In genomic region chr11:59417023-59417422, GRCh38 we compare ENCODE assay signal across 21 cellular contexts. TPM values are rescaled to one million over a fixed set of nuclear protein-coding genes. Genes with fewer than 3 reads are reported as not detected.
"Had no signal": no experiment of that assay in that cellular context is flagged by ENCODE, and none has a peak within 500 bp of the region (broad histone marks: within the 10 kb centered on the region; RNA-seq: fewer than 3 reads in every experiment).

No MANE protein-coding gene starts in this region.

- ATAC-seq: heart right ventricle had no signal

- H3K4me1 Mint-ChIP-seq: neural progenitor cell had no signal

- H3K36me3 Mint-ChIP-seq: neural progenitor cell had no signal

- H3K27ac ChIP-seq: ascending aorta, heart right ventricle, neural progenitor cell, suprapubic skin had no signal

- FAIRE-seq: bronchial epithelial cell, TTC549 had no signal

- H3K36me3 ChIP-seq: ascending aorta, heart right ventricle, neural progenitor cell, suprapubic skin had no signal

- H3K27ac Mint-ChIP-seq: dendritic cell treated with granulocyte-macrophage colony-stimulating factor and Interleukin-4, amounts not matched to agents 40 ng/mL and 50 ng/mL, for 4 days; neural progenitor cell had no signal

- H3K27me3 ChIP-seq: ascending aorta, neural progenitor cell, suprapubic skin had no signal

- H2AFZ ChIP-seq: neural progenitor cell had no signal

- H3K4me1 ChIP-seq: ascending aorta, neural progenitor cell, suprapubic skin had no signal

- H3K4me3 ChIP-seq: ascending aorta, heart right ventricle, neural progenitor cell, suprapubic skin had no signal

- H3K9me3 Mint-ChIP-seq: dendritic cell treated with granulocyte-macrophage colony-stimulating factor and Interleukin-4, amounts not matched to agents 40 ng/mL and 50 ng/mL, for 4 days had no signal

- DNase-seq: activated CD4-positive, alpha-beta T cell treated with anti-CD3 and anti-CD28 coated beads, Interleukin-2, amount 50 U/mL, for 1 hour; activated naive CD4-positive, alpha-beta T cell treated with Interleukin-2 at 50 U/mL for 16 hours; activated T-cell treated with anti-CD3 and anti-CD28 coated beads for 4 hours; effector memory CD4-positive, alpha-beta T cell; foreskin melanocyte; heart right ventricle; stimulated activated naive CD4-positive, alpha-beta T cell; SW 1271; trophoblast cell had no signal

- H3K9me3 ChIP-seq: ascending aorta, heart right ventricle, suprapubic skin had no signal

- H3K9ac ChIP-seq: neural progenitor cell had no signal

- H3K4me2 ChIP-seq: neural progenitor cell had no signal

- H3K4me3 Mint-ChIP-seq: dendritic cell treated with granulocyte-macrophage colony-stimulating factor and Interleukin-4, amounts not matched to agents 40 ng/mL and 50 ng/mL, for 4 days; neural progenitor cell had no signal

RNA-seq across cellular contexts. Expression of gene OR5A2, which starts 9.2 kb away (rescaled TPM):
- total RNA-seq: ascending aorta; bronchial epithelial cell; cerebellum; fibroblast of lung; heart right ventricle; lower leg skin; mesenteric fat pad; osteocyte; T-helper 2 cell treated with Interferon-gamma antibody and Interleukin-4, amounts not matched to agents 100 ng/mL and 5 ng/mL, for 36 hours had no signal
- polyA plus RNA-seq: fibroblast of lung, heart right ventricle had no signal

RNA-seq across cellular contexts. Expression of gene OR5A1, which starts 19.2 kb away (rescaled TPM):
- total RNA-seq: ascending aorta; bronchial epithelial cell; cerebellum; fibroblast of lung; heart right ventricle; lower leg skin; mesenteric fat pad; osteocyte; T-helper 2 cell treated with Interferon-gamma antibody and Interleukin-4, amounts not matched to agents 100 ng/mL and 5 ng/mL, for 36 hours had no signal
- polyA plus RNA-seq: fibroblast of lung, heart right ventricle had no signal

RNA-seq across cellular contexts. Expression of gene OR4D6, which starts 39.7 kb away (rescaled TPM):
- total RNA-seq: ascending aorta; bronchial epithelial cell; cerebellum; fibroblast of lung; heart right ventricle; lower leg skin; mesenteric fat pad; osteocyte; suprapubic skin; T-helper 2 cell treated with Interferon-gamma antibody and Interleukin-4, amounts not matched to agents 100 ng/mL and 5 ng/mL, for 36 hours had no signal
- polyA plus RNA-seq: fibroblast of lung, heart right ventricle had no signal

RNA-seq across cellular contexts. Expression of gene OR4D10, which starts 56.1 kb away (rescaled TPM):
- total RNA-seq: ascending aorta; bronchial epithelial cell; cerebellum; fibroblast of lung; heart right ventricle; lower leg skin; mesenteric fat pad; osteocyte; suprapubic skin; T-helper 2 cell treated with Interferon-gamma antibody and Interleukin-4, amounts not matched to agents 100 ng/mL and 5 ng/mL, for 36 hours had no signal
- polyA plus RNA-seq: fibroblast of lung, heart right ventricle had no signal

RNA-seq across cellular contexts. Expression of gene OR5AN1, which starts 58.3 kb away (rescaled TPM):
- total RNA-seq: ascending aorta; bronchial epithelial cell; cerebellum; fibroblast of lung; heart right ventricle; lower leg skin; mesenteric fat pad; osteocyte; suprapubic skin; T-helper 2 cell treated with Interferon-gamma antibody and Interleukin-4, amounts not matched to agents 100 ng/mL and 5 ng/mL, for 36 hours had no signal
- polyA plus RNA-seq: fibroblast of lung, heart right ventricle had no signal
